Comparison of ENCODE assay signal across 19 cellular contexts in genomic region chr14:96202441-96203094, GRCh38. TPM values are rescaled to one million over a fixed set of nuclear protein-coding genes. Genes with fewer than 3 reads are reported as not detected.
"Had no signal": no experiment of that assay in that cellular context is flagged by ENCODE, and none has a peak within 500 bp of the region (broad histone marks: within the 10 kb centered on the region; RNA-seq: fewer than 3 reads in every experiment).

No MANE protein-coding gene starts in this region.

- ATAC-seq: gastrocnemius medialis; stimulated activated naive CD8-positive, alpha-beta T cell treated with anti-CD3 and anti-CD28 coated beads, Interleukin-15, Interleukin-2, amounts not matched to agents 100 U/mL and 50 U/mL, for 24 hours had no signal

- H3K4me2 ChIP-seq: neural progenitor cell had no signal

- H3K4me3 Mint-ChIP-seq: activated B cell treated with CpG ODN at 0.5 μM for 24 hours; activated CD4-positive, alpha-beta memory T cell treated with anti-CD3 and anti-CD28 coated beads, Interleukin-2, amount 10 ng/mL, durations not matched to agents 7 days and 5 days; activated naive CD4-positive, alpha-beta T cell treated with anti-CD3 and anti-CD28 coated beads for 36 hours; neural progenitor cell; T-helper 2 cell treated with Interferon-gamma antibody and Interleukin-4, amounts not matched to agents 5 μg/mL and 100 μg/mL, for 36 hours had no signal

- H2AFZ ChIP-seq: neural progenitor cell had no signal

- H3K9ac ChIP-seq: neural progenitor cell had no signal

- H3K36me3 ChIP-seq: gastrocnemius medialis, left ventricle myocardium inferior, neural progenitor cell, tibial artery, uterus had no signal

- H3K9me3 ChIP-seq: gastrocnemius medialis, left ventricle myocardium inferior, tibial artery, uterus had no signal

- H3K4me1 ChIP-seq: uterus had no signal

- H3K27ac ChIP-seq: gastrocnemius medialis, left ventricle myocardium inferior, neural progenitor cell, tibial artery, uterus had no signal

- H3K27me3 ChIP-seq: uterus had no signal

- H3K9me3 Mint-ChIP-seq: activated B cell treated with CpG ODN at 0.5 μM for 24 hours; activated CD4-positive, alpha-beta memory T cell treated with anti-CD3 and anti-CD28 coated beads, Interleukin-2, amount 10 ng/mL, durations not matched to agents 7 days and 5 days; activated naive CD4-positive, alpha-beta T cell treated with anti-CD3 and anti-CD28 coated beads for 36 hours; neural progenitor cell; T-helper 2 cell treated with Interferon-gamma antibody and Interleukin-4, amounts not matched to agents 5 μg/mL and 100 μg/mL, for 36 hours had no signal

- H3K36me3 Mint-ChIP-seq: neural progenitor cell had no signal

- H3K27ac Mint-ChIP-seq: activated B cell treated with CpG ODN at 0.5 μM for 24 hours; activated CD4-positive, alpha-beta memory T cell treated with anti-CD3 and anti-CD28 coated beads, Interleukin-2, amount 10 ng/mL, durations not matched to agents 7 days and 5 days; activated naive CD4-positive, alpha-beta T cell treated with anti-CD3 and anti-CD28 coated beads for 36 hours; progenitor cell of endocrine pancreas; T-helper 2 cell treated with Interferon-gamma antibody and Interleukin-4, amounts not matched to agents 5 μg/mL and 100 μg/mL, for 36 hours had no signal

- DNase-seq: activated B cell treated with CpG ODN at 0.5 μM for 24 hours; activated CD4-positive, alpha-beta memory T cell treated with anti-CD3 and anti-CD28 coated beads, Interleukin-2, amount 10 ng/mL, durations not matched to agents 7 days and 5 days; activated CD4-positive, alpha-beta T cell treated with anti-CD3 and anti-CD28 coated beads for 48 hours; activated naive CD4-positive, alpha-beta T cell treated with anti-CD3 and anti-CD28 coated beads for 36 hours; activated T-cell treated with anti-CD3 and anti-CD28 coated beads, Interleukin-2, amount 50 U/mL, for 1 hour; aorta; cerebellar nuclear complex; cortex of kidney; gastrocnemius medialis; head of caudate nucleus; left ventricle myocardium inferior; stimulated activated CD4-positive, alpha-beta T cell treated with anti-CD3 and anti-CD28 coated beads, Interleukin-12 subunit alpha, Interleukin-12 subunit beta, amount 100 ng/mL, for 4 hours; stimulated activated CD4-positive, alpha-beta T cell treated with anti-CD3 and anti-CD28 coated beads, Interleukin-2, amount 100 ng/mL, for 24 hours; stimulated activated naive CD8-positive, alpha-beta T cell treated with anti-CD3 and anti-CD28 coated beads, Interleukin-15, Interleukin-2, amounts not matched to agents 100 U/mL and 50 U/mL, for 24 hours; tibial artery; uterus had no signal

- H3K4me3 ChIP-seq: gastrocnemius medialis, left ventricle myocardium inferior, neural progenitor cell, tibial artery, uterus had no signal

RNA-seq across cellular contexts. Expression of gene BDKRB2, which starts 2.1 kb away (rescaled TPM):
- total RNA-seq: activated B cell treated with CpG ODN at 0.5 μM for 24 hours; activated CD4-positive, alpha-beta memory T cell treated with anti-CD3 and anti-CD28 coated beads, Interleukin-2, amount 10 ng/mL, durations not matched to agents 7 days and 5 days had no signal
- polyA plus RNA-seq: aorta had no signal

RNA-seq across cellular contexts. Expression of gene BDKRB1, which starts 53.4 kb away (rescaled TPM):
- total RNA-seq: activated B cell treated with CpG ODN at 0.5 μM for 24 hours; activated CD4-positive, alpha-beta memory T cell treated with anti-CD3 and anti-CD28 coated beads, Interleukin-2, amount 10 ng/mL, durations not matched to agents 7 days and 5 days; activated naive CD4-positive, alpha-beta T cell treated with anti-CD3 and anti-CD28 coated beads for 36 hours; gastrocnemius medialis; left ventricle myocardium inferior; progenitor cell of endocrine pancreas had no signal
